18 cellular contexts compared by ENCODE assay signal in the genomic region with DNA sequence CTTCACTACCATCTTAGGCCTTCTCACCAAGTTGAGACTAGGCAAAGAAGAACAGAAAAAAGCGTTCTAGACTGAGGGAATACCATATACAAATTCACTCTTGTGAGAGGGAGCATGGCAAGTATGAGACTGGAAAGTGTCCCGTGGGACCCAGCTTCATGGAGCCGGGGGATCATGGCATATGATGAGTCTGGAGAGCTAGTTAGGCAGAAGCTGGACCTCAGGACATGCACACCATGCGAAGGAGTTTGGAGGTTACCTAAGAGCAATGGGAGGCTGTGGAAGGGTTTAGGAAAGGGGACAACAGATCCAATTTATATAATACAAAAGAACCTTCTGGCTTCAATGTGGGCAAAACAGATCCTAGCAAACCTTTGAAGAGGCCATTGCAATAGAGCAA. TPM values are rescaled to one million over a fixed set of nuclear protein-coding genes. Genes with fewer than 3 reads are reported as not detected.
A peak's percentile ranks its signal among the peaks of the same experiment; 100 is the strongest.
DNase-seq lines count a peak whose midpoint lies in the region; ATAC-seq and TF ChIP-seq lines count a peak whose summit lies in the region.
"Had no signal": no experiment of that assay in that cellular context is flagged by ENCODE, and none has a peak within 500 bp of the region (broad histone marks: within the 10 kb centered on the region; RNA-seq: fewer than 3 reads in every experiment).

No MANE protein-coding gene starts in this region.

- no peak overlapping the region for H3K4me3 Mint-ChIP-seq in naive thymus-derived CD4-positive, alpha-beta T cell
- H3K4me3 Mint-ChIP-seq: GM23338 had no signal

- CTCF ChIA-PET in naive thymus-derived CD4-positive, alpha-beta T cell (lab: Charles Lee), result interaction anchor here (1.0 to 2.6 kb wide), 5 partner anchors 18 to 83 kb away, joined by 3 to 12 read pairs (median 6); partner anchors contain the start of gene STK17A

- no peaks in the 10 kb centered on the region for H3K9me3 ChIP-seq in ascending aorta
- no peaks in the 10 kb centered on the region for H3K9me3 ChIP-seq in naive thymus-derived CD4-positive, alpha-beta T cell (ENCODE audit: control insufficient read depth in 2 of 3, low read length in 3 of 3)

- H3K4me1 Mint-ChIP-seq in naive thymus-derived CD4-positive, alpha-beta T cell, result peaks cover 16 to 57% (median 43%) of the 10 kb centered on the region in 7 donors

- H3K27ac Mint-ChIP-seq in naive thymus-derived CD4-positive, alpha-beta T cell, result no peak overlapping the region
- H3K27ac Mint-ChIP-seq: GM23338 had no signal

- TF ChIP-seq CTCF in ascending aorta (IDR thresholded peaks at IDR 0.05), result no peak

- H3K27me3 ChIP-seq in ascending aorta, result no peaks in the 10 kb centered on the region
- H3K27me3 ChIP-seq in naive thymus-derived CD4-positive, alpha-beta T cell (ENCODE audit: control insufficient read depth in 2 of 2, insufficient read depth in 2 of 2, low read length in 2 of 2), result no peaks in the 10 kb centered on the region
- H3K27me3 ChIP-seq: BLaER1 treated with 17β-estradiol and CSF1 and Interleukin-3, amounts not matched to agents 10 nM and 100 nM had no signal

- intact Hi-C loops in ascending aorta (cut with DNase I) (no loop called here), head of caudate nucleus (cut with DNase I) (no loop called here)
- intact Hi-C loops in naive thymus-derived CD4-positive, alpha-beta T cell (cut with micrococcal nuclease), result no loop called here

- DNase-seq in NCI-H82 (lab: John Stamatoyannopoulos, UW) (peak; percentile 11), NCI-H82 treated with DMSO at 0.1 percent for 48 hours (lab: John Stamatoyannopoulos, UW; ENCODE audit: unreplicated experiment) (no peak), ascending aorta (ENCODE audit: low spot score in 2 of 2) (no peak), head of caudate nucleus (no peak)
- no peak for DNase-seq in naive thymus-derived CD4-positive, alpha-beta T cell
- DNase-seq in stimulated activated CD4-positive, alpha-beta T cell treated with anti-CD3 and anti-CD28 coated beads, Interleukin-4, amount 100 ng/mL, for 24 hours, result no peak
- DNase-seq: 8988T; CD8-positive, alpha-beta memory T cell; COR-L47; DMS 273 treated with DMSO at 0.1 percent for 48 hours; DMS53; DND-41; EL; HCEC 1CT had no signal

- peaks cover 15 to 33% of the 10 kb centered on the region in 2 donors for H3K4me1 ChIP-seq in ascending aorta
- peaks cover 82 to 85% of the 10 kb centered on the region in 2 donors for H3K4me1 ChIP-seq in naive thymus-derived CD4-positive, alpha-beta T cell (ENCODE audit: control insufficient read depth in 2 of 2, insufficient read depth in 2 of 2, low read length in 2 of 2)

- no peak for ATAC-seq in naive thymus-derived CD4-positive, alpha-beta T cell
- ATAC-seq in HG02571 (IDR thresholded peaks at IDR 0.05; ENCODE audit: unreplicated experiment), result no peak
- ATAC-seq: GM23338 had no signal

- H3K9me3 Mint-ChIP-seq in naive thymus-derived CD4-positive, alpha-beta T cell, result no peaks in the 10 kb centered on the region
- H3K9me3 Mint-ChIP-seq: CD8-positive, alpha-beta memory T cell; GM23338; IgD-negative memory B cell had no signal

- H3K36me3 Mint-ChIP-seq in naive thymus-derived CD4-positive, alpha-beta T cell, result peaks cover 0 to 38% (median 34%) of the 10 kb centered on the region in 5 donors
- H3K36me3 Mint-ChIP-seq: IgD-negative memory B cell had no signal

- H3K27me3 Mint-ChIP-seq in naive thymus-derived CD4-positive, alpha-beta T cell, result no peaks in the 10 kb centered on the region
- H3K27me3 Mint-ChIP-seq: CD8-positive, alpha-beta memory T cell; IgD-negative memory B cell had no signal

- H3K27ac ChIP-seq in ascending aorta, result peak overlapping the region; percentile 16 to 67
- peak overlapping the region; percentile 34 for H3K27ac ChIP-seq in naive thymus-derived CD4-positive, alpha-beta T cell (ENCODE audit: low read depth, low read length)
- H3K27ac ChIP-seq: BLaER1 treated with 17β-estradiol and CSF1 and Interleukin-3, amounts not matched to agents 10 nM and 100 nM had no signal

- POLR2A ChIA-PET in naive thymus-derived CD4-positive, alpha-beta T cell (lab: Charles Lee), result interaction anchor here (0.6 to 9.2 kb wide), 9 partner anchors 10 to 81 kb away, joined by 3 to 96 read pairs (median 4); partner anchors contain the start of gene STK17A

- peaks cover 7 to 11% of the 10 kb centered on the region in 2 donors for H3K36me3 ChIP-seq in ascending aorta
- H3K36me3 ChIP-seq in naive thymus-derived CD4-positive, alpha-beta T cell (ENCODE audit: control insufficient read depth in 2 of 3, insufficient read depth in 3 of 3, low read length in 3 of 3), result peaks cover 6 to 58% (median 9%) of the 10 kb centered on the region in 3 experiments

- H3K4me3 ChIP-seq in ascending aorta, result no peak overlapping the region
- H3K4me3 ChIP-seq in naive thymus-derived CD4-positive, alpha-beta T cell (ENCODE audit: low read length), result no peak overlapping the region
- H3K4me3 ChIP-seq: BLaER1 treated with 17β-estradiol and CSF1 and Interleukin-3, amounts not matched to agents 10 nM and 100 nM; GM23338 had no signal

RNA-seq across cellular contexts. Expression of gene STK17A, which starts 34.1 kb away (rescaled TPM):
- 9.6 TPM for total RNA-seq in ascending aorta
- 100 to 1,000 TPM in 2 of 5 experiments, 10 to 100 TPM in 3; 71.3 to 132 (median 95.8) TPM for total RNA-seq in naive thymus-derived CD4-positive, alpha-beta T cell
- polyA plus RNA-seq in naive thymus-derived CD4-positive, alpha-beta T cell, result 100 to 1,000 TPM; 199 to 292 TPM
